In genomic region chr4:125388653-125389052, GRCh38 we compare ENCODE assay signal across 13 cellular contexts.
A peak's percentile ranks its signal among the peaks of the same experiment; 100 is the strongest.
DNase-seq lines count a peak whose midpoint lies in the region; ATAC-seq and TF ChIP-seq lines count a peak whose summit lies in the region.
"Had no signal": no experiment of that assay in that cellular context is flagged by ENCODE, and none has a peak within 500 bp of the region (broad histone marks: within the 10 kb centered on the region; RNA-seq: fewer than 3 reads in every experiment).

No MANE protein-coding gene starts in this region.

- POLR2A ChIA-PET in RWPE1 (lab: Yijun Ruan, JAX; ENCODE audit: low non-redundant PET): no interaction called here
- POLR2A ChIA-PET in WTC11 (lab: Charles Lee): no interaction called here

- DNase-seq in AG20443 (ENCODE audit: low spot score): peak; percentile 8
- DNase-seq in RWPE1 (ENCODE audit: low spot score): peak; percentile 14
- no peak for DNase-seq in esophagus muscularis mucosa (ENCODE audit: extremely low spot score)
- peak; percentile 76 for DNase-seq in non-pigmented ciliary epithelial cell (ENCODE audit: low read depth)
- DNase-seq in stimulated activated CD4-positive, alpha-beta T cell treated with anti-CD3 and anti-CD28 coated beads, Interleukin-2, amount 100 ng/mL, for 24 hours: no peak
- DNase-seq in WTC11 (ENCODE audit: low spot score): no peak
- no peak for DNase-seq in NCI-H82 (lab: John Stamatoyannopoulos, UW)
- DNase-seq: activated T-cell treated with anti-CD3 and anti-CD28 coated beads, Interleukin-2, amount 50 U/mL, for 24 hours; anterior cingulate cortex; erythroblast; NCI-H1105 treated with DMSO at 0.1 percent for 48 hours; NCI-H524 treated with DMSO at 0.1 percent for 48 hours had no signal

- H3K4me3 ChIP-seq in esophagus muscularis mucosa: no peak overlapping the region

- TF ChIP-seq CTCF in RWPE1 (conservative IDR thresholded peaks at IDR 0.05; ENCODE audit: low read depth) (no peak), esophagus muscularis mucosa (IDR thresholded peaks at IDR 0.05) (no peak), WTC11 (IDR thresholded peaks at IDR 0.05) (no peak)

- H3K36me3 Mint-ChIP-seq in WTC11: peaks cover 7% of the 10 kb centered on the region

- H3K9me3 Mint-ChIP-seq in WTC11: peaks cover 9% of the 10 kb centered on the region
- H3K9me3 Mint-ChIP-seq: activated T-cell treated with anti-CD3 and anti-CD28 coated beads, Interleukin-2, amount 50 U/mL, for 24 hours had no signal

- CTCF ChIA-PET in RWPE1 (lab: Yijun Ruan, JAX) (interaction anchor here (0.5 kb wide), 1 partner anchor 51 kb away, joined by 3 read pairs; no protein-coding TSS in a partner anchor), WTC11 (lab: Charles Lee) (no interaction called here)

- H3K36me3 ChIP-seq in esophagus muscularis mucosa: no peaks in the 10 kb centered on the region

- H3K27ac Mint-ChIP-seq in WTC11: no peak overlapping the region
- H3K27ac Mint-ChIP-seq: activated T-cell treated with anti-CD3 and anti-CD28 coated beads, Interleukin-2, amount 50 U/mL, for 24 hours had no signal

- H3K4me3 Mint-ChIP-seq in WTC11: no peak overlapping the region
- H3K4me3 Mint-ChIP-seq: activated T-cell treated with anti-CD3 and anti-CD28 coated beads, Interleukin-2, amount 50 U/mL, for 24 hours had no signal

- intact Hi-C loops in esophagus muscularis mucosa (cut with DNase I): no loop called here

- H3K4me1 Mint-ChIP-seq in WTC11: peaks cover 14% of the 10 kb centered on the region

- TF ChIP-seq EP300 in esophagus muscularis mucosa (IDR thresholded peaks at IDR 0.05): no peak

- ATAC-seq in HG03457 (IDR thresholded peaks at IDR 0.05; ENCODE audit: unreplicated experiment): no peak
- no peak for ATAC-seq in WTC11

- H3K4me1 ChIP-seq in esophagus muscularis mucosa: peaks cover 26 to 58% (median 52%) of the 10 kb centered on the region in 4 donors

- no peak overlapping the region for H3K27ac ChIP-seq in RWPE1
- peak overlapping the region; percentile 74 to 80 (median 76) for H3K27ac ChIP-seq in esophagus muscularis mucosa (replicated peaks in 1 of 4)

- H3K27me3 ChIP-seq in esophagus muscularis mucosa: no peaks in the 10 kb centered on the region

- H3K27me3 Mint-ChIP-seq in WTC11 (ENCODE audit: low read depth): no peaks in the 10 kb centered on the region
- H3K27me3 Mint-ChIP-seq: activated T-cell treated with anti-CD3 and anti-CD28 coated beads, Interleukin-2, amount 50 U/mL, for 24 hours had no signal

- TF ChIP-seq POLR2A in esophagus muscularis mucosa (IDR thresholded peaks at IDR 0.05; ENCODE audit: low read depth): no peak

- H3K9me3 ChIP-seq in esophagus muscularis mucosa: no peaks in the 10 kb centered on the region

- WGBS in esophagus muscularis mucosa: 34% methylated on average over 1 of the region's 1 CpG

TF ChIP-seq in WTC11, 78 proteins besides CTCF, POLR2A, EP300 and RAD21:
- TF ChIP-seq ESRRA (CRISPR knock-in tag; IDR thresholded peaks at IDR 0.05; ENCODE audit: borderline replicate concordance) (no peak), FOXP1 (CRISPR knock-in tag; IDR thresholded peaks at IDR 0.05; ENCODE audit: borderline replicate concordance) (no peak), USF2 (CRISPR knock-in tag; IDR thresholded peaks at IDR 0.05) (no peak), PREB (CRISPR knock-in tag; IDR thresholded peaks at IDR 0.05; ENCODE audit: borderline replicate concordance) (no peak), ATF1 (CRISPR knock-in tag; IDR thresholded peaks at IDR 0.05) (no peak), TEAD4 (CRISPR knock-in tag; IDR thresholded peaks at IDR 0.05) (no peak), GRHL2 (CRISPR knock-in tag; IDR thresholded peaks at IDR 0.05; ENCODE audit: insufficient replicate concordance, severe bottlenecking) (no peak), HMGXB4 (CRISPR knock-in tag; IDR thresholded peaks at IDR 0.05) (no peak), MLX (CRISPR knock-in tag; IDR thresholded peaks at IDR 0.05) (no peak), HMGA2 (CRISPR knock-in tag; IDR thresholded peaks at IDR 0.05) (no peak), TEAD1 (CRISPR knock-in tag; IDR thresholded peaks at IDR 0.05) (no peak), ZNF219 (CRISPR knock-in tag; IDR thresholded peaks at IDR 0.05; ENCODE audit: borderline replicate concordance) (no peak), ATF6 (CRISPR knock-in tag; IDR thresholded peaks at IDR 0.05) (no peak), SMAD4 (CRISPR knock-in tag; IDR thresholded peaks at IDR 0.05) (no peak)

Comparison
In these comparisons a context has a peak if more than half of its experiments do, and no peak if none do; other contexts are left out.
1. DNase-seq: peak in AG20443 (single experiment), RWPE1 (single experiment) and non-pigmented ciliary epithelial cell (single experiment); none in esophagus muscularis mucosa (single experiment), stimulated activated CD4-positive, alpha-beta T cell treated with anti-CD3 and anti-CD28 coated beads, Interleukin-2, amount 100 ng/mL, for 24 hours (0 of 2), WTC11 (single experiment) and NCI-H82 (single experiment).